In the genomic region with DNA sequence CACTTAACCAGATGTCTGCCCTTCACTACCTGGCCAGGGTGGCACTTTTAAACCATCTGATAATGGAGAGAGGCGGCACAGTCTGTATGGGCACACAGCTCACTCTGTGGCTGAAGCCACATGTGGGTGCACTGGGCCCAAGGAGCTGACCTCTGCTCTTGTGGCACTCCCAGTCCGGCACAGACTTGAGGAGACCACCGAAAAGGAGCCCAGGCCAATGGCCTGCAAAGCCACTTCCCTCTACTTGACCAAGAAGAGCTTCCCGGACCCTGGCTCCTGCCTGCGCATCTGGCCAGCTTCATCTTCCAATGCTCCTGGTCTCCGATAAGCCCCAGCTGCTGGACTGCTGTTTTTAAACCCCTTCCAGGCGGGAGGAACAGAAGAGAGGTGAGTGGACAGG, we compare ENCODE assay signal across 28 cellular contexts. TPM values are rescaled to one million over a fixed set of nuclear protein-coding genes. Genes with fewer than 3 reads are reported as not detected.
"Had no signal": no experiment of that assay in that cellular context is flagged by ENCODE, and none has a peak within 500 bp of the region (broad histone marks: within the 10 kb centered on the region; RNA-seq: fewer than 3 reads in every experiment).

No MANE protein-coding gene starts in this region.

- H3K27me3 ChIP-seq: ovary, suprapubic skin, upper lobe of left lung, vagina had no signal

- H3K36me3 ChIP-seq: left lung, lower lobe of right lung, neural progenitor cell, neutrophil, ovary, prostate gland, suprapubic skin, thoracic aorta, tibial artery, upper lobe of left lung, vagina had no signal

- H3K36me3 Mint-ChIP-seq: mesothelial cell of epicardium, natural killer cell had no signal

- DNase-seq: hippocampal formation; kidney; left colon; left lung; lower lobe of right lung; mammary epithelial cell; mesenchymal stem cell; naive B cell; natural killer cell; nephron progenitor cell; ovary; retina; right cardiac atrium; stimulated activated CD4-positive, alpha-beta T cell treated with anti-CD3 and anti-CD28 coated beads, Interleukin-4, amount 100 ng/mL, for 24 hours; stimulated activated naive CD4-positive, alpha-beta T cell; tibial artery; upper lobe of left lung had no signal

- H3K4me3 Mint-ChIP-seq: mesothelial cell of epicardium; naive B cell; natural killer cell; nephron progenitor cell; neural progenitor cell; stimulated activated effector memory CD8-positive, alpha-beta T cell treated with anti-CD3 and anti-CD28 coated beads, Interleukin-12 subunit alpha, Interleukin-12 subunit beta, amount 100 ng/mL, for 72 hours; stimulated activated naive CD8-positive, alpha-beta T cell treated with anti-CD3 and anti-CD28 coated beads, Interleukin-15, Interleukin-2, amounts not matched to agents 100 ng/mL and 50 ng/mL, for 24 hours had no signal

- H3K27ac Mint-ChIP-seq: mesothelial cell of epicardium; naive B cell; natural killer cell; nephron progenitor cell; neural progenitor cell; stimulated activated effector memory CD8-positive, alpha-beta T cell treated with anti-CD3 and anti-CD28 coated beads, Interleukin-12 subunit alpha, Interleukin-12 subunit beta, amount 100 ng/mL, for 72 hours; stimulated activated naive CD8-positive, alpha-beta T cell treated with anti-CD3 and anti-CD28 coated beads, Interleukin-15, Interleukin-2, amounts not matched to agents 100 ng/mL and 50 ng/mL, for 24 hours had no signal

- H3K9me3 Mint-ChIP-seq: mesothelial cell of epicardium; naive B cell; natural killer cell; nephron progenitor cell; stimulated activated effector memory CD8-positive, alpha-beta T cell treated with anti-CD3 and anti-CD28 coated beads, Interleukin-12 subunit alpha, Interleukin-12 subunit beta, amount 100 ng/mL, for 72 hours; stimulated activated naive CD8-positive, alpha-beta T cell treated with anti-CD3 and anti-CD28 coated beads, Interleukin-15, Interleukin-2, amounts not matched to agents 100 ng/mL and 50 ng/mL, for 24 hours had no signal

- H3K4me1 ChIP-seq: lower lobe of right lung, vagina had no signal

- H3K27ac ChIP-seq: left lung, lower lobe of right lung, neural progenitor cell, neutrophil, ovary, prostate gland, suprapubic skin, thoracic aorta, tibial artery, upper lobe of left lung, vagina had no signal

- ATAC-seq: left lung; lower lobe of right lung; natural killer cell; right cardiac atrium; stimulated activated effector memory CD8-positive, alpha-beta T cell treated with anti-CD3 and anti-CD28 coated beads, Interleukin-12 subunit alpha, Interleukin-12 subunit beta, amount 100 ng/mL, for 72 hours had no signal

- H3K4me3 ChIP-seq: left lung, lower lobe of right lung, neural progenitor cell, ovary, prostate gland, suprapubic skin, thoracic aorta, tibial artery, upper lobe of left lung, vagina had no signal

- H3K9me3 ChIP-seq: left lung, lower lobe of right lung, neutrophil, ovary, prostate gland, suprapubic skin, thoracic aorta, tibial artery, upper lobe of left lung, vagina had no signal

- H3K9ac ChIP-seq: neural progenitor cell had no signal

RNA-seq across cellular contexts. Expression of a gene that starts 11.8 kb away (rescaled TPM):
- total RNA-seq: kidney, left lung, lower lobe of right lung, right cardiac atrium, subcutaneous adipose tissue had no signal
- polyA plus RNA-seq: liver had no signal
